ENCODE assay signal across 8 cellular contexts in the genomic region with DNA sequence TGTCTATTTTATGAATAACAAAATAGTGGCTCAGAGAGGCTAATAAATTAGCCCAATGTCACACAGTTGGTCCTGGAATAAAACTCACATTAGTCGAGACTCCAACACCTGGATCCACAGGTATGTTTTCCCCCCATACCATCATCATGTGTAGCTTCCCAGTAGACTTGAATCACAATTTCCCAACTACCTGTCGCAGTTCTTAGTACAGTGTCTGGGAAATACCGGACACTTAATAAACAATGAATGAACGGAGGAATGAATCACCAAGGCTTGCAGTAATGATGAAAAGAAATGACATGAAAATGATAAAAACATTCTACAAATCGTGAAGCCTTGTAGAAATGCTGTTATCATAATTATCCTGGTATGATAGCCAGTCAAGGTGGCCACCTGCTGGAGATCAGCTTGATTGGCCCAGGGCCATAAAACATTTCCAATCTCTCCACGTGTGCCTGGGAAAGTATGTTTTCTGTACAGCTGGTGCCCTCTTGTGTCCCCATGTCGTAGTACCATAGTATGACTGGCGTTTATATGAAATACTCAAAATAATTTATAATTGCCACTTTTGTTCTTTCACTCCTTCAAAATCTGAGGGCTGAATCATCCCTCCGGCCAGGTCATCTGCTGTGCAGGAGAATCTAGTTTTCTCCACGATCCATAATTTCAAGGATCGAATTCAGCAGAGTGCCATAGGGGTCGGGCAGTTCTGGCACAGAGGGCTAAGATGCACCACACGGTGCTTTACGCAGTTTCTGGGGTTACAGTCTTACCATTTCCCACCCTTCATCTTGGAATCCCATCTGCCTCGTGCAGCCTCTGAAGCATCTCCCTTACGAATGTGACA.
A peak's percentile ranks its signal among the peaks of the same experiment; 100 is the strongest.
DNase-seq lines count a peak whose midpoint lies in the region; ATAC-seq and TF ChIP-seq lines count a peak whose summit lies in the region.

No MANE protein-coding gene starts in this region.

- no peaks in the 10 kb centered on the region for H3K36me3 ChIP-seq in CD8-positive, alpha-beta memory T cell (ENCODE audit: insufficient read depth, low read length)

- no peak overlapping the region for H3K27ac ChIP-seq in CD8-positive, alpha-beta memory T cell (ENCODE audit: low read depth, low read length)

- DNase-seq in AG04449 (ENCODE audit: low read depth, low spot score) (no peak), HFF-Myc (ENCODE audit: extremely low read depth, low read depth) (peak; percentile 37), NCI-H748 (lab: John Stamatoyannopoulos, UW; ENCODE audit: unreplicated experiment) (peak; percentile 91), dermis microvascular lymphatic vessel endothelial cell (ENCODE audit: low read depth in 2 of 2) (peak; percentile 65 to 80), renal cortical epithelial cell (ENCODE audit: low read depth) (peak; percentile 60), omental fat pad (ENCODE audit: low spot score) (no peak), CD14-positive monocyte (ENCODE audit: low spot score) (no peak)
- DNase-seq in CD8-positive, alpha-beta memory T cell: no peak

- intact Hi-C loops in CD14-positive monocyte (cut with micrococcal nuclease): no loop called here

- H3K9me3 ChIP-seq in CD8-positive, alpha-beta memory T cell (ENCODE audit: low read length): no peaks in the 10 kb centered on the region

- H3K9me3 Mint-ChIP-seq in CD8-positive, alpha-beta memory T cell: peaks cover 0 to 21% (median 4%) of the 10 kb centered on the region in 5 donors
- peaks cover 0 to 3% (median 0%) of the 10 kb centered on the region in 7 donors for H3K9me3 Mint-ChIP-seq in CD14-positive monocyte

- H3K4me1 Mint-ChIP-seq in CD8-positive, alpha-beta memory T cell: no peaks in the 10 kb centered on the region
- H3K4me1 Mint-ChIP-seq in CD14-positive monocyte: no peaks in the 10 kb centered on the region

- POLR2A ChIA-PET in AG04449 (lab: Yijun Ruan, JAX): no interaction called here
- POLR2A ChIA-PET in CD8-positive, alpha-beta memory T cell (lab: Charles Lee): no interaction called here

- H3K27me3 ChIP-seq in CD8-positive, alpha-beta memory T cell (ENCODE audit: insufficient read depth, low read length, poor library complexity, severe bottlenecking): no peaks in the 10 kb centered on the region

- no peak for ATAC-seq in omental fat pad (ENCODE audit: low FRiP score)

- CTCF ChIA-PET in AG04449 (lab: Yijun Ruan, JAX): interaction anchor here (1.0 to 3.7 kb wide), 5 partner anchors 12 to 104 kb away, joined by 4 to 30 read pairs (median 5); no protein-coding TSS in a partner anchor
- CTCF ChIA-PET in CD8-positive, alpha-beta memory T cell (lab: Charles Lee): no interaction called here

- no peak overlapping the region for H3K4me3 ChIP-seq in AG04449 (ENCODE audit: low read depth, low read length)
- no peak overlapping the region for H3K4me3 ChIP-seq in HFF-Myc (replicated peaks; ENCODE audit: low read depth, low read length)
- no peak overlapping the region for H3K4me3 ChIP-seq in CD8-positive, alpha-beta memory T cell (ENCODE audit: low read length)

- H3K36me3 Mint-ChIP-seq in CD8-positive, alpha-beta memory T cell: no peaks in the 10 kb centered on the region
- no peaks in the 10 kb centered on the region for H3K36me3 Mint-ChIP-seq in CD14-positive monocyte

- no peak overlapping the region for H3K4me3 Mint-ChIP-seq in CD8-positive, alpha-beta memory T cell
- H3K4me3 Mint-ChIP-seq in CD14-positive monocyte: no peak overlapping the region

- no peak overlapping the region for H3K27ac Mint-ChIP-seq in CD8-positive, alpha-beta memory T cell
- no peak overlapping the region for H3K27ac Mint-ChIP-seq in CD14-positive monocyte

- H3K4me1 ChIP-seq in CD8-positive, alpha-beta memory T cell (ENCODE audit: insufficient read depth, low read length): no peaks in the 10 kb centered on the region

- TF ChIP-seq CTCF in AG04449 (IDR thresholded peaks at IDR 0.05; ENCODE audit: insufficient read depth, low read length, missing control alignments) (peak; percentile 10), HFF-Myc (IDR thresholded peaks at IDR 0.05; ENCODE audit: low read depth, low read length, missing control alignments) (peak; percentile 52), omental fat pad (IDR thresholded peaks at IDR 0.05) (no peak), CD14-positive monocyte (IDR thresholded peaks at IDR 0.05) (no peak)

- H3K27me3 Mint-ChIP-seq in CD8-positive, alpha-beta memory T cell: no peaks in the 10 kb centered on the region
- peaks cover 0 to 3% (median 2%) of the 10 kb centered on the region in 3 donors for H3K27me3 Mint-ChIP-seq in CD14-positive monocyte (ENCODE audit: low read depth in 3 of 3)

Comparison
In these comparisons a context has a peak if more than half of its experiments do, and no peak if none do; other contexts are left out.
1. DNase-seq: peak in HFF-Myc (single experiment), NCI-H748 (single experiment), dermis microvascular lymphatic vessel endothelial cell (2 of 2) and renal cortical epithelial cell (single experiment); none in AG04449 (single experiment), omental fat pad (single experiment), CD8-positive, alpha-beta memory T cell (0 of 5) and CD14-positive monocyte (single experiment).
2. CTCF ChIP-seq: peak in AG04449 (single experiment) and HFF-Myc (single experiment); none in omental fat pad (0 of 3) and CD14-positive monocyte (single experiment).